27 cellular contexts compared by ENCODE assay signal in genomic region chrX:119971184-119971583, GRCh38.
"Had no signal": no experiment of that assay in that cellular context is flagged by ENCODE, and none has a peak within 500 bp of the region (broad histone marks: within the 10 kb centered on the region; RNA-seq: fewer than 3 reads in every experiment).

No MANE protein-coding gene starts in this region.

- H3K27ac ChIP-seq: SJSA1 had no signal

- DNase-seq: activated CD4-positive, alpha-beta T cell treated with anti-CD3 and anti-CD28 coated beads, Interleukin-2, amount 10 ng/mL, durations not matched to agents 7 days and 5 days; activated CD4-positive, alpha-beta T cell treated with anti-CD3 and anti-CD28 coated beads, Interleukin-2, amount 50 U/mL, for 48 hours; activated CD8-positive, alpha-beta T cell treated with anti-CD3 and anti-CD28 coated beads, Interleukin-2, amount 10 ng/mL, durations not matched to agents 7 days and 5 days; activated naive CD4-positive, alpha-beta T cell treated with anti-CD3 and anti-CD28 coated beads, Interleukin-2, amount 10 ng/mL, durations not matched to agents 7 days and 5 days; activated naive CD8-positive, alpha-beta T cell treated with anti-CD3 and anti-CD28 coated beads, Interleukin-2, amount 50 U/mL, for 24 hours; activated T-cell treated with anti-CD3 and anti-CD28 coated beads, Interleukin-2, amount 50 U/mL, for 4 hours; anterior cingulate cortex; caudate nucleus; cerebellar nuclear complex; NCI-H1105; NCI-H1417 treated with DMSO at 0.1 percent for 48 hours; NCI-H187 treated with DMSO at 0.1 percent for 48 hours; NCI-H2171 treated with DMSO at 0.1 percent for 48 hours; NCI-H2227 treated with DMSO at 0.1 percent for 48 hours; NCI-H446; NCI-H510A treated with DMSO at 0.1 percent for 48 hours; NCI-H526 treated with DMSO at 0.1 percent for 48 hours; NCI-H82; SHP77; SK-N-SH had no signal

- H3K4me2 ChIP-seq: SK-N-SH had no signal

- H3K27me3 Mint-ChIP-seq: activated naive CD4-positive, alpha-beta T cell treated with anti-CD3 and anti-CD28 coated beads, Interleukin-2, amount 10 ng/mL, durations not matched to agents 7 days and 5 days; activated naive CD8-positive, alpha-beta T cell; brain had no signal

- H3K9me2 ChIP-seq: SK-N-SH had no signal

- H3K4me1 Mint-ChIP-seq: activated CD4-positive, alpha-beta T cell treated with anti-CD3 and anti-CD28 coated beads, Interleukin-2, amount 10 ng/mL, durations not matched to agents 7 days and 5 days; activated naive CD4-positive, alpha-beta T cell treated with anti-CD3 and anti-CD28 coated beads, Interleukin-2, amount 10 ng/mL, durations not matched to agents 7 days and 5 days; activated naive CD8-positive, alpha-beta T cell treated with anti-CD3 and anti-CD28 coated beads, Interleukin-2, amount 50 U/mL, for 24 hours; brain had no signal

- H3K27ac Mint-ChIP-seq: activated CD4-positive, alpha-beta T cell treated with anti-CD3 and anti-CD28 coated beads, Interleukin-2, amount 10 ng/mL, durations not matched to agents 7 days and 5 days; activated CD8-positive, alpha-beta T cell treated with anti-CD3 and anti-CD28 coated beads, Interleukin-2, amount 10 ng/mL, durations not matched to agents 7 days and 5 days; activated naive CD4-positive, alpha-beta T cell treated with anti-CD3 and anti-CD28 coated beads, Interleukin-2, amount 10 ng/mL, durations not matched to agents 7 days and 5 days; activated naive CD8-positive, alpha-beta T cell; activated naive CD8-positive, alpha-beta T cell treated with anti-CD3 and anti-CD28 coated beads, Interleukin-2, amount 50 U/mL, for 24 hours; activated T-helper 1 cell treated with anti-CD3 and anti-CD28 coated beads, Interleukin-12 subunit alpha, Interleukin-12 subunit beta, Interleukin-2, Interleukin-4 antibody, amounts not matched to agents 30 ng/mL and 10 ng/mL and 1 ng/mL, durations not matched to agents 14 hours and 24 hours and 36 hours; brain; T-helper 1 cell treated with Interleukin-12 subunit alpha and Interleukin-12 subunit beta and Interleukin-4 antibody, amounts not matched to agents 30 μg/mL and 1 μg/mL, for 36 hours; T-helper 2 cell treated with Interferon-gamma antibody and Interleukin-4, amounts not matched to agents 5 μg/mL and 100 μg/mL, for 36 hours had no signal

- H3K4me3 Mint-ChIP-seq: activated CD4-positive, alpha-beta T cell treated with anti-CD3 and anti-CD28 coated beads, Interleukin-2, amount 10 ng/mL, durations not matched to agents 7 days and 5 days; activated CD8-positive, alpha-beta T cell treated with anti-CD3 and anti-CD28 coated beads, Interleukin-2, amount 10 ng/mL, durations not matched to agents 7 days and 5 days; activated naive CD4-positive, alpha-beta T cell treated with anti-CD3 and anti-CD28 coated beads, Interleukin-2, amount 10 ng/mL, durations not matched to agents 7 days and 5 days; activated naive CD8-positive, alpha-beta T cell; activated naive CD8-positive, alpha-beta T cell treated with anti-CD3 and anti-CD28 coated beads, Interleukin-2, amount 50 U/mL, for 24 hours; activated T-cell treated with anti-CD3 and anti-CD28 coated beads, Interleukin-2, amount 50 U/mL, for 4 hours; activated T-helper 1 cell treated with anti-CD3 and anti-CD28 coated beads, Interleukin-12 subunit alpha, Interleukin-12 subunit beta, Interleukin-2, Interleukin-4 antibody, amounts not matched to agents 30 ng/mL and 10 ng/mL and 1 ng/mL, durations not matched to agents 14 hours and 24 hours and 36 hours; brain; T-helper 1 cell treated with Interleukin-12 subunit alpha and Interleukin-12 subunit beta and Interleukin-4 antibody, amounts not matched to agents 30 μg/mL and 1 μg/mL, for 36 hours; T-helper 2 cell treated with Interferon-gamma antibody and Interleukin-4, amounts not matched to agents 5 μg/mL and 100 μg/mL, for 36 hours had no signal

- H3K27me3 ChIP-seq: SJSA1 had no signal

- H3K9ac ChIP-seq: SK-N-SH had no signal

- ATAC-seq: activated CD8-positive, alpha-beta T cell treated with anti-CD3 and anti-CD28 coated beads, Interleukin-2, amount 10 ng/mL, durations not matched to agents 7 days and 5 days; activated naive CD8-positive, alpha-beta T cell treated with anti-CD3 and anti-CD28 coated beads, Interleukin-2, amount 50 U/mL, for 24 hours; activated T-cell treated with anti-CD3 and anti-CD28 coated beads, Interleukin-2, amount 50 U/mL, for 4 hours; Panc1 had no signal

- H3K36me3 ChIP-seq: SJSA1 had no signal

- H3K36me3 Mint-ChIP-seq: activated naive CD4-positive, alpha-beta T cell treated with anti-CD3 and anti-CD28 coated beads, Interleukin-2, amount 10 ng/mL, durations not matched to agents 7 days and 5 days; activated naive CD8-positive, alpha-beta T cell; brain had no signal

- H3K9me3 ChIP-seq: SJSA1, SK-N-SH had no signal

- H3K9me3 Mint-ChIP-seq: activated CD4-positive, alpha-beta T cell treated with anti-CD3 and anti-CD28 coated beads, Interleukin-2, amount 10 ng/mL, durations not matched to agents 7 days and 5 days; activated naive CD4-positive, alpha-beta T cell treated with anti-CD3 and anti-CD28 coated beads, Interleukin-2, amount 10 ng/mL, durations not matched to agents 7 days and 5 days; activated naive CD8-positive, alpha-beta T cell treated with anti-CD3 and anti-CD28 coated beads, Interleukin-2, amount 50 U/mL, for 24 hours; activated T-cell treated with anti-CD3 and anti-CD28 coated beads, Interleukin-2, amount 50 U/mL, for 4 hours; activated T-helper 1 cell treated with anti-CD3 and anti-CD28 coated beads, Interleukin-12 subunit alpha, Interleukin-12 subunit beta, Interleukin-2, Interleukin-4 antibody, amounts not matched to agents 30 ng/mL and 10 ng/mL and 1 ng/mL, durations not matched to agents 14 hours and 24 hours and 36 hours; brain; T-helper 1 cell treated with Interleukin-12 subunit alpha and Interleukin-12 subunit beta and Interleukin-4 antibody, amounts not matched to agents 30 μg/mL and 1 μg/mL, for 36 hours; T-helper 2 cell treated with Interferon-gamma antibody and Interleukin-4, amounts not matched to agents 5 μg/mL and 100 μg/mL, for 36 hours had no signal

- H3K4me3 ChIP-seq: SJSA1 had no signal

- H3K4me1 ChIP-seq: SJSA1 had no signal
